In genomic region chr9:100101608-100102007, GRCh38 we compare ENCODE assay signal across 33 cellular contexts.
"Had no signal": no experiment of that assay in that cellular context is flagged by ENCODE, and none has a peak within 500 bp of the region (broad histone marks: within the 10 kb centered on the region; RNA-seq: fewer than 3 reads in every experiment).

No MANE protein-coding gene starts in this region.

- H3K9me3 Mint-ChIP-seq: activated CD4-positive, alpha-beta memory T cell treated with anti-CD3 and anti-CD28 coated beads for 36 hours; activated CD4-positive, alpha-beta T cell treated with anti-CD3 and anti-CD28 coated beads, Interleukin-2, amount 10 ng/mL, durations not matched to agents 24 days and 14 days; activated naive CD8-positive, alpha-beta T cell treated with anti-CD3 and anti-CD28 coated beads, Interleukin-2, amount 50 U/mL, for 24 hours; activated T-cell treated with anti-CD3 and anti-CD28 coated beads, Interleukin-2, amount 50 U/mL, for 24 hours; effector memory CD8-positive, alpha-beta T cell; immature natural killer cell; mesothelial cell of epicardium; naive B cell; nephron progenitor cell; stimulated activated naive CD8-positive, alpha-beta T cell treated with anti-CD3 and anti-CD28 coated beads, Interleukin-15, amount 100 ng/mL, for 72 hours; type B pancreatic cell had no signal

- H3K9me3 ChIP-seq: heart left ventricle, pancreas, prostate gland, uterus had no signal

- DNase-seq: activated CD4-positive, alpha-beta memory T cell treated with anti-CD3 and anti-CD28 coated beads for 36 hours; activated CD4-positive, alpha-beta T cell treated with anti-CD3 and anti-CD28 coated beads, Interleukin-2, amount 10 ng/mL, durations not matched to agents 24 days and 14 days; activated CD4-positive, CD25-positive, alpha-beta regulatory T cell treated with anti-CD3 and anti-CD28 coated beads, Interleukin-2, amount 50 U/mL, for 72 hours; activated CD8-positive, alpha-beta memory T cell treated with anti-CD3 and anti-CD28 coated beads, Interleukin-2, amount 50 U/mL, for 48 hours; activated gamma-delta T cell; activated naive CD4-positive, alpha-beta T cell treated with anti-CD3 and anti-CD28 coated beads, Interleukin-2, amount 50 U/mL, for 16 hours; activated naive CD8-positive, alpha-beta T cell treated with anti-CD3 and anti-CD28 coated beads, Interleukin-2, amount 50 U/mL, for 24 hours; activated T-cell treated with anti-CD3 and anti-CD28 coated beads, Interleukin-2, amount 50 U/mL, for 24 hours; amygdala; caudate nucleus; cortex of kidney; effector memory CD8-positive, alpha-beta T cell; heart left ventricle; hypothalamus; immature natural killer cell; kidney; left colon; mammary epithelial cell; naive B cell; nephron progenitor cell; pancreas; retina; stimulated activated CD4-positive, alpha-beta T cell treated with anti-CD3 and anti-CD28 coated beads, Interleukin-12 subunit alpha, Interleukin-12 subunit beta, amount 100 ng/mL, for 4 hours; stimulated activated CD4-positive, alpha-beta T cell treated with anti-CD3 and anti-CD28 coated beads, Interleukin-4, amount 100 ng/mL, for 1 hour; stimulated activated naive CD8-positive, alpha-beta T cell treated with anti-CD3 and anti-CD28 coated beads, Interleukin-15, amount 100 ng/mL, for 72 hours; substantia nigra; T-helper 2 cell; uterus had no signal

- H3K27ac ChIP-seq: heart left ventricle, pancreas, prostate gland, skin epidermis, uterus had no signal

- H3K27me3 ChIP-seq: heart left ventricle, pancreas, uterus had no signal

- H3K27ac Mint-ChIP-seq: activated CD4-positive, alpha-beta memory T cell treated with anti-CD3 and anti-CD28 coated beads for 36 hours; activated CD4-positive, alpha-beta T cell treated with anti-CD3 and anti-CD28 coated beads, Interleukin-2, amount 10 ng/mL, durations not matched to agents 24 days and 14 days; activated naive CD8-positive, alpha-beta T cell treated with anti-CD3 and anti-CD28 coated beads, Interleukin-2, amount 50 U/mL, for 24 hours; activated T-cell treated with anti-CD3 and anti-CD28 coated beads, Interleukin-2, amount 50 U/mL, for 24 hours; effector memory CD8-positive, alpha-beta T cell; immature natural killer cell; mesothelial cell of epicardium; nephron progenitor cell; stimulated activated naive CD8-positive, alpha-beta T cell treated with anti-CD3 and anti-CD28 coated beads, Interleukin-15, amount 100 ng/mL, for 72 hours; type B pancreatic cell had no signal

- H3K4me3 ChIP-seq: heart left ventricle, pancreas, prostate gland, skin epidermis, uterus had no signal

- ATAC-seq: activated naive CD8-positive, alpha-beta T cell treated with anti-CD3 and anti-CD28 coated beads, Interleukin-2, amount 50 U/mL, for 24 hours; effector memory CD8-positive, alpha-beta T cell; heart left ventricle; left colon; pancreas; sciatic nerve; stimulated activated naive CD8-positive, alpha-beta T cell treated with anti-CD3 and anti-CD28 coated beads, Interleukin-15, amount 100 ng/mL, for 72 hours had no signal

- H3K36me3 ChIP-seq: uterus had no signal

- H3K36me3 Mint-ChIP-seq: immature natural killer cell, type B pancreatic cell had no signal

- H3K4me3 Mint-ChIP-seq: activated CD4-positive, alpha-beta memory T cell treated with anti-CD3 and anti-CD28 coated beads for 36 hours; activated CD4-positive, alpha-beta T cell treated with anti-CD3 and anti-CD28 coated beads, Interleukin-2, amount 10 ng/mL, durations not matched to agents 24 days and 14 days; activated naive CD8-positive, alpha-beta T cell treated with anti-CD3 and anti-CD28 coated beads, Interleukin-2, amount 50 U/mL, for 24 hours; activated T-cell treated with anti-CD3 and anti-CD28 coated beads, Interleukin-2, amount 50 U/mL, for 24 hours; effector memory CD8-positive, alpha-beta T cell; immature natural killer cell; mesothelial cell of epicardium; nephron progenitor cell; stimulated activated naive CD8-positive, alpha-beta T cell treated with anti-CD3 and anti-CD28 coated beads, Interleukin-15, amount 100 ng/mL, for 72 hours; type B pancreatic cell had no signal

- H3K27me3 Mint-ChIP-seq: activated CD4-positive, alpha-beta memory T cell treated with anti-CD3 and anti-CD28 coated beads for 36 hours; activated CD4-positive, alpha-beta T cell treated with anti-CD3 and anti-CD28 coated beads, Interleukin-2, amount 10 ng/mL, durations not matched to agents 24 days and 14 days; activated naive CD8-positive, alpha-beta T cell treated with anti-CD3 and anti-CD28 coated beads, Interleukin-2, amount 50 U/mL, for 24 hours; activated T-cell treated with anti-CD3 and anti-CD28 coated beads, Interleukin-2, amount 50 U/mL, for 24 hours; effector memory CD8-positive, alpha-beta T cell; naive B cell; stimulated activated naive CD8-positive, alpha-beta T cell treated with anti-CD3 and anti-CD28 coated beads, Interleukin-15, amount 100 ng/mL, for 72 hours; type B pancreatic cell had no signal
